16 cellular contexts compared by ENCODE assay signal in genomic region chr4:135238940-135239339, GRCh38.
A peak's percentile ranks its signal among the peaks of the same experiment; 100 is the strongest.
DNase-seq lines count a peak whose midpoint lies in the region; ATAC-seq, FAIRE-seq and TF ChIP-seq lines count a peak whose summit lies in the region.
"Had no signal": no experiment of that assay in that cellular context is flagged by ENCODE, and none has a peak within 500 bp of the region (broad histone marks: within the 10 kb centered on the region; RNA-seq: fewer than 3 reads in every experiment).

No MANE protein-coding gene starts in this region.

- WGBS in transverse colon (ENCODE audit: low coverage in 1 of 2), 2 donors: 52 to 69% methylated on average over 3 of the region's 3 CpGs

- H3K9ac ChIP-seq in astrocyte (ENCODE audit: low read length): no peak overlapping the region

- DNase-seq in DMS 273 (lab: John Stamatoyannopoulos, UW; ENCODE audit: unreplicated experiment) (peak; percentile 41), NCI-H69 (lab: John Stamatoyannopoulos, UW) (peak; percentile 30), astrocyte (ENCODE audit: low read depth) (peak; percentile 30), kidney tubule cell (ENCODE audit: low spot score) (peak; percentile 8), frontal cortex (ENCODE audit: low spot score in 2 of 2) (no peak), mucosa of descending colon (no peak), transverse colon (no peak)
- DNase-seq: NCI-H1105, NCI-H1694, NCI-H2081 treated with DMSO at 0.1 percent for 48 hours, NCI-H510A, NCI-H774, PC-3, SW 1271 had no signal

- peaks cover 3% of the 10 kb centered on the region for H3K4me1 Mint-ChIP-seq in astrocyte (ENCODE audit: low read depth, unreplicated experiment)

- H3K4me3 Mint-ChIP-seq in astrocyte (ENCODE audit: unreplicated experiment): no peak overlapping the region

- no peak for TF ChIP-seq EP300 in transverse colon (IDR thresholded peaks at IDR 0.05; ENCODE audit: low read depth)

- H3K27ac ChIP-seq in astrocyte (ENCODE audit: low read depth, low read length) (no peak overlapping the region), transverse colon (no peak overlapping the region)
- H3K27ac ChIP-seq: RWPE1 had no signal

- no peaks in the 10 kb centered on the region for H3K9me3 Mint-ChIP-seq in astrocyte (ENCODE audit: unreplicated experiment)

- in situ Hi-C loops in transverse colon (cut with MboI; ENCODE audit: low pct_ligation_motif_present in 1 of 4, low pct_unique_long_range_greater_than_20kb in 1 of 4, low sequenced_read_pairs in 3 of 4): no loop called here

- H3K4me1 ChIP-seq in astrocyte (ENCODE audit: insufficient read depth, low read length) (no peaks in the 10 kb centered on the region), mucosa of descending colon (ENCODE audit: low read depth) (no peaks in the 10 kb centered on the region), transverse colon (no peaks in the 10 kb centered on the region)

- H3K36me3 Mint-ChIP-seq in astrocyte (ENCODE audit: low read depth, unreplicated experiment): no peaks in the 10 kb centered on the region

- intact Hi-C loops in mucosa of descending colon (cut with DNase I, micrococcal nuclease): no loop called here
- intact Hi-C loops in transverse colon (cut with DNase I; ENCODE audit: low total_unique reads): no loop called here

- no peaks in the 10 kb centered on the region for H3K79me2 ChIP-seq in astrocyte (ENCODE audit: insufficient read depth, low read length)

- H2AFZ ChIP-seq in astrocyte (ENCODE audit: low read depth, low read length): no peak overlapping the region

- H4K20me1 ChIP-seq in astrocyte (ENCODE audit: insufficient read depth, low read length): no peaks in the 10 kb centered on the region

- H3K4me3 ChIP-seq in astrocyte (ENCODE audit: insufficient read depth, low read depth, low read length) (no peak overlapping the region), mucosa of descending colon (no peak overlapping the region), transverse colon (no peak overlapping the region)
- H3K4me3 ChIP-seq: K562 had no signal

- H3K27ac Mint-ChIP-seq in astrocyte (ENCODE audit: unreplicated experiment): no peak overlapping the region

- no peak overlapping the region for H3K4me2 ChIP-seq in astrocyte (ENCODE audit: low read length)

- H3K9me3 ChIP-seq in astrocyte (ENCODE audit: insufficient read depth, low read depth, low read length) (no peaks in the 10 kb centered on the region), mucosa of descending colon (no peaks in the 10 kb centered on the region), transverse colon (no peaks in the 10 kb centered on the region)

- H3K27me3 Mint-ChIP-seq in astrocyte (ENCODE audit: low read depth, unreplicated experiment): no peaks in the 10 kb centered on the region

- H3K36me3 ChIP-seq in astrocyte (ENCODE audit: insufficient read depth, low read length) (no peaks in the 10 kb centered on the region), mucosa of descending colon (ENCODE audit: low read depth) (no peaks in the 10 kb centered on the region), transverse colon (no peaks in the 10 kb centered on the region)

- no peaks in the 10 kb centered on the region for H3K27me3 ChIP-seq in astrocyte (ENCODE audit: insufficient read depth, low read length)
- H3K27me3 ChIP-seq in transverse colon: no peaks in the 10 kb centered on the region

- TF ChIP-seq POLR2A in transverse colon (IDR thresholded peaks at IDR 0.05): no peak

- TF ChIP-seq CTCF in astrocyte (IDR thresholded peaks at IDR 0.05; ENCODE audit: insufficient read depth, low read depth, low read length): no peak
- TF ChIP-seq CTCF in mucosa of descending colon (IDR thresholded peaks at IDR 0.05): no peak
- TF ChIP-seq CTCF in transverse colon (IDR thresholded peaks at IDR 0.05): no peak

- ATAC-seq in mucosa of descending colon: no peak
- ATAC-seq: K562, PC-3 had no signal

- FAIRE-seq in astrocyte (lab: Jason Lieb, UNC): no peak
- no peak for FAIRE-seq in frontal cortex (lab: Jason Lieb, UNC)
- FAIRE-seq: K562 had no signal

Comparison
In these comparisons a context has a peak if more than half of its experiments do, and no peak if none do; other contexts are left out.
1. DNase-seq: peak in DMS 273 (single experiment), NCI-H69 (single experiment), astrocyte (single experiment) and kidney tubule cell (single experiment); none in frontal cortex (0 of 2), mucosa of descending colon (0 of 3) and transverse colon (single experiment).